Comparison of ENCODE assay signal across 1 cellular context in the genomic region with DNA sequence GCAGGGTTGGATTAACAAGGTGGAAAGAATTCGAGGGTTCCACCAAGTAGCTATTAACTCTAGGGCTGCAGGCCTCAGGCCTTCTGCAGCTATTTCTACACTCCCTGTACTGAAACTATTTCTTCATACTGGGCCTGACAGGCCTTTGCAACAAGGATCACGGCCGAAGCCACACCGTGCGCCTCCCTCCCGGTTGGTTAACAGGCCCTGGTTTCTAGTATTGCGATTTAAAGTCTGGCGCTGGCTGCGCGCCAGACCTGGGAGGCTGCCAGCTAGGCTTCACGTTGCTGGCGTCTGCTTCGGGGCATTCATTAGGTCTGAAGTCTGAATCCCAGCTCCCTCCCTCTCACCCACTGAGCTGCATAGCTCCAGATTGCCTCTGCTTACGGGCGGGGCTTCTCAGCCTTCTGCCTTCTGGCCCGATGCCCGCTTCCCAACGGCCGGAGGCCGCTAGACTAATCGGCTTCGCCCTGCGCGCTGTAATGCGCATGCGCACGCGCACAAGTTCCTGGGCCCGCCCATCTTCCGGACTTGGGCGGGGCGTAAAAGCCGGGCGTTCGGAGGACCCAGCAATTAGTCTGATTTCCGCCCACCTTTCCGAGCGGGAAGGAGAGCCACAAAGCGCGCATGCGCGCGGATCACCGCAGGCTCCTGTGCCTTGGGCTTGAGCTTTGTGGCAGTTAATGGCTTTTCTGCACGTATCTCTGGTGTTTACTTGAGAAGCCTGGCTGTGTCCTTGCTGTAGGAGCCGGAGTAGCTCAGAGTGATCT.
A peak's percentile ranks its signal among the peaks of the same experiment; 100 is the strongest.
TF ChIP-seq lines count a peak whose summit lies in the region.

No MANE protein-coding gene starts in this region.

TF ChIP-seq in K562, 482 proteins besides CTCF, POLR2A, EP300 and RAD21 (continued from another document and continues in another):
- TF ChIP-seq, protein P1, sequence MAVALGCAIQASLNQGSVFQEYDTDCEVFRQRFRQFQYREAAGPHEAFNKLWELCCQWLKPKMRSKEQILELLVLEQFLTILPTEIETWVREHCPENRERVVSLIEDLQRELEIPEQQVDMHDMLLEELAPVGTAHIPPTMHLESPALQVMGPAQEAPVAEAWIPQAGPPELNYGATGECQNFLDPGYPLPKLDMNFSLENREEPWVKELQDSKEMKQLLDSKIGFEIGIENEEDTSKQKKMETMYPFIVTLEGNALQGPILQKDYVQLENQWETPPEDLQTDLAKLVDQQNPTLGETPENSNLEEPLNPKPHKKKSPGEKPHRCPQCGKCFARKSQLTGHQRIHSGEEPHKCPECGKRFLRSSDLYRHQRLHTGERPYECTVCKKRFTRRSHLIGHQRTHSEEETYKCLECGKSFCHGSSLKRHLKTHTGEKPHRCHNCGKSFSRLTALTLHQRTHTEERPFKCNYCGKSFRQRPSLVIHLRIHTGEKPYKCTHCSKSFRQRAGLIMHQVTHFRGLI (CRISPR knock-in tag; IDR thresholded peaks at IDR 0.05): no peak
- TF ChIP-seq CXXC5 (CRISPR knock-in tag; IDR thresholded peaks at IDR 0.05) (peak; percentile 78), IFI16 (CRISPR knock-in tag; IDR thresholded peaks at IDR 0.05) (no peak), ZNF77 (CRISPR knock-in tag; IDR thresholded peaks at IDR 0.05) (no peak), EGR1 (conservative IDR thresholded peaks at IDR 0.05) (peak; percentile 86), FOXM1 (IDR thresholded peaks at IDR 0.05; ENCODE audit: low read depth) (0 out of 2 replicates have a peak, but pooled peaks have one; percentile 34), FOXM1 (CRISPR knock-in tag; IDR thresholded peaks at IDR 0.05; ENCODE audit: low read depth) (no peak), MCM7 (IDR thresholded peaks at IDR 0.05) (no peak), L3MBTL2 (IDR thresholded peaks at IDR 0.05) (peak; percentile 32; the same call in 1 of the 2 replicates), CREM (IDR thresholded peaks at IDR 0.05; ENCODE audit: low read depth) (no peak), GTF2A2 (tag; IDR thresholded peaks at IDR 0.05) (no peak), MAFG (tag; conservative IDR thresholded peaks at IDR 0.05) (no peak), ZBED1 (IDR thresholded peaks at IDR 0.05) (no peak; the same call in 1 of the 2 replicates), ESRRA (IDR thresholded peaks at IDR 0.05; ENCODE audit: borderline replicate concordance, low read depth) (no peak), KLF1 (tag; IDR thresholded peaks at IDR 0.05) (no peak), ESRRB (CRISPR knock-in tag; IDR thresholded peaks at IDR 0.05; ENCODE audit: borderline replicate concordance) (no peak), FOS (IDR thresholded peaks at IDR 0.05; ENCODE audit: extremely low read depth, insufficient read length) (no peak), CBX3 (IDR thresholded peaks at IDR 0.05; ENCODE audit: borderline replicate concordance in 1 of 2, low read length in 2 of 2) (no peak), SMC3 (conservative IDR thresholded peaks at IDR 0.05; ENCODE audit: insufficient read depth, low read depth, low read length) (no peak), CTBP1 (IDR thresholded peaks at IDR 0.05; ENCODE audit: borderline replicate concordance) (peak; percentile 47; the same call in 1 of the 2 replicates), FOXA3 (CRISPR knock-in tag; conservative IDR thresholded peaks at IDR 0.05 in 1 of 2, IDR thresholded peaks at IDR 0.05 in 1 of 2) (no peak; a peak in 1 of 4 replicates), KDM4B (IDR thresholded peaks at IDR 0.05; ENCODE audit: borderline replicate concordance in 2 of 2, low read depth in 1 of 2) (no peak), ZFP36 (IDR thresholded peaks at IDR 0.05; ENCODE audit: low read depth, low read length, partially characterized antibody) (no peak), TBP (optimal IDR thresholded peaks at IDR 0.05; ENCODE audit: low read depth, low read length) (peak; percentile 75), ARNT (IDR thresholded peaks at IDR 0.05) (no peak), PHTF2 (CRISPR knock-in tag; IDR thresholded peaks at IDR 0.05) (no peak), NR3C1 (CRISPR knock-in tag; IDR thresholded peaks at IDR 0.05) (no peak), SMARCE1 (IDR thresholded peaks at IDR 0.05) (no peak), ZNF696 (CRISPR knock-in tag; conservative IDR thresholded peaks at IDR 0.05) (no peak), HNRNPK (IDR thresholded peaks at IDR 0.05; ENCODE audit: low read depth, low read length, poor library complexity, severe bottlenecking) (no peak), ZNF384 (IDR thresholded peaks at IDR 0.05; ENCODE audit: low read depth, low read length) (no peak), TCF7 (IDR thresholded peaks at IDR 0.05; ENCODE audit: borderline replicate concordance) (no peak), ZKSCAN8 (CRISPR knock-in tag; IDR thresholded peaks at IDR 0.05) (no peak), MAFK (IDR thresholded peaks at IDR 0.05; ENCODE audit: low read length) (no peak), TRIM28 (IDR thresholded peaks at IDR 0.05) (no peak)
- TF ChIP-seq, protein P2, sequence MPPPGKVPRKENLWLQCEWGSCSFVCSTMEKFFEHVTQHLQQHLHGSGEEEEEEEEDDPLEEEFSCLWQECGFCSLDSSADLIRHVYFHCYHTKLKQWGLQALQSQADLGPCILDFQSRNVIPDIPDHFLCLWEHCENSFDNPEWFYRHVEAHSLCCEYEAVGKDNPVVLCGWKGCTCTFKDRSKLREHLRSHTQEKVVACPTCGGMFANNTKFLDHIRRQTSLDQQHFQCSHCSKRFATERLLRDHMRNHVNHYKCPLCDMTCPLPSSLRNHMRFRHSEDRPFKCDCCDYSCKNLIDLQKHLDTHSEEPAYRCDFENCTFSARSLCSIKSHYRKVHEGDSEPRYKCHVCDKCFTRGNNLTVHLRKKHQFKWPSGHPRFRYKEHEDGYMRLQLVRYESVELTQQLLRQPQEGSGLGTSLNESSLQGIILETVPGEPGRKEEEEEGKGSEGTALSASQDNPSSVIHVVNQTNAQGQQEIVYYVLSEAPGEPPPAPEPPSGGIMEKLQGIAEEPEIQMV (tag; conservative IDR thresholded peaks at IDR 0.05; ENCODE audit: low read depth): no peak
- TF ChIP-seq, protein P3, sequence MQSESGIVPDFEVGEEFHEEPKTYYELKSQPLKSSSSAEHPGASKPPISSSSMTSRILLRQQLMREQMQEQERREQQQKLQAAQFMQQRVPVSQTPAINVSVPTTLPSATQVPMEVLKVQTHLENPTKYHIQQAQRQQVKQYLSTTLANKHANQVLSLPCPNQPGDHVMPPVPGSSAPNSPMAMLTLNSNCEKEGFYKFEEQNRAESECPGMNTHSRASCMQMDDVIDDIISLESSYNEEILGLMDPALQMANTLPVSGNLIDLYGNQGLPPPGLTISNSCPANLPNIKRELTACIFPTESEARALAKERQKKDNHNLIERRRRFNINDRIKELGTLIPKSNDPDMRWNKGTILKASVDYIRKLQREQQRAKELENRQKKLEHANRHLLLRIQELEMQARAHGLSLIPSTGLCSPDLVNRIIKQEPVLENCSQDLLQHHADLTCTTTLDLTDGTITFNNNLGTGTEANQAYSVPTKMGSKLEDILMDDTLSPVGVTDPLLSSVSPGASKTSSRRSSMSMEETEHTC (IDR thresholded peaks at IDR 0.05): no peak
- TF ChIP-seq, protein P4, sequence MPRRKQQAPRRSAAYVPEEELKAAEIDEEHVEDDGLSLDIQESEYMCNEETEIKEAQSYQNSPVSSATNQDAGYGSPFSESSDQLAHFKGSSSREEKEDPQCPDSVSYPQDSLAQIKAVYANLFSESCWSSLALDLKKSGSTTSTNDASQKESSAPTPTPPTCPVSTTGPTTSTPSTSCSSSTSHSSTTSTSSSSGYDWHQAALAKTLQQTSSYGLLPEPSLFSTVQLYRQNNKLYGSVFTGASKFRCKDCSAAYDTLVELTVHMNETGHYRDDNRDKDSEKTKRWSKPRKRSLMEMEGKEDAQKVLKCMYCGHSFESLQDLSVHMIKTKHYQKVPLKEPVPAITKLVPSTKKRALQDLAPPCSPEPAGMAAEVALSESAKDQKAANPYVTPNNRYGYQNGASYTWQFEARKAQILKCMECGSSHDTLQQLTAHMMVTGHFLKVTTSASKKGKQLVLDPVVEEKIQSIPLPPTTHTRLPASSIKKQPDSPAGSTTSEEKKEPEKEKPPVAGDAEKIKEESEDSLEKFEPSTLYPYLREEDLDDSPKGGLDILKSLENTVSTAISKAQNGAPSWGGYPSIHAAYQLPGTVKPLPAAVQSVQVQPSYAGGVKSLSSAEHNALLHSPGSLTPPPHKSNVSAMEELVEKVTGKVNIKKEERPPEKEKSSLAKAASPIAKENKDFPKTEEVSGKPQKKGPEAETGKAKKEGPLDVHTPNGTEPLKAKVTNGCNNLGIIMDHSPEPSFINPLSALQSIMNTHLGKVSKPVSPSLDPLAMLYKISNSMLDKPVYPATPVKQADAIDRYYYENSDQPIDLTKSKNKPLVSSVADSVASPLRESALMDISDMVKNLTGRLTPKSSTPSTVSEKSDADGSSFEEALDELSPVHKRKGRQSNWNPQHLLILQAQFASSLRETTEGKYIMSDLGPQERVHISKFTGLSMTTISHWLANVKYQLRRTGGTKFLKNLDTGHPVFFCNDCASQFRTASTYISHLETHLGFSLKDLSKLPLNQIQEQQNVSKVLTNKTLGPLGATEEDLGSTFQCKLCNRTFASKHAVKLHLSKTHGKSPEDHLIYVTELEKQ (CRISPR knock-in tag; IDR thresholded peaks at IDR 0.05): no peak
- TF ChIP-seq, protein P5, sequence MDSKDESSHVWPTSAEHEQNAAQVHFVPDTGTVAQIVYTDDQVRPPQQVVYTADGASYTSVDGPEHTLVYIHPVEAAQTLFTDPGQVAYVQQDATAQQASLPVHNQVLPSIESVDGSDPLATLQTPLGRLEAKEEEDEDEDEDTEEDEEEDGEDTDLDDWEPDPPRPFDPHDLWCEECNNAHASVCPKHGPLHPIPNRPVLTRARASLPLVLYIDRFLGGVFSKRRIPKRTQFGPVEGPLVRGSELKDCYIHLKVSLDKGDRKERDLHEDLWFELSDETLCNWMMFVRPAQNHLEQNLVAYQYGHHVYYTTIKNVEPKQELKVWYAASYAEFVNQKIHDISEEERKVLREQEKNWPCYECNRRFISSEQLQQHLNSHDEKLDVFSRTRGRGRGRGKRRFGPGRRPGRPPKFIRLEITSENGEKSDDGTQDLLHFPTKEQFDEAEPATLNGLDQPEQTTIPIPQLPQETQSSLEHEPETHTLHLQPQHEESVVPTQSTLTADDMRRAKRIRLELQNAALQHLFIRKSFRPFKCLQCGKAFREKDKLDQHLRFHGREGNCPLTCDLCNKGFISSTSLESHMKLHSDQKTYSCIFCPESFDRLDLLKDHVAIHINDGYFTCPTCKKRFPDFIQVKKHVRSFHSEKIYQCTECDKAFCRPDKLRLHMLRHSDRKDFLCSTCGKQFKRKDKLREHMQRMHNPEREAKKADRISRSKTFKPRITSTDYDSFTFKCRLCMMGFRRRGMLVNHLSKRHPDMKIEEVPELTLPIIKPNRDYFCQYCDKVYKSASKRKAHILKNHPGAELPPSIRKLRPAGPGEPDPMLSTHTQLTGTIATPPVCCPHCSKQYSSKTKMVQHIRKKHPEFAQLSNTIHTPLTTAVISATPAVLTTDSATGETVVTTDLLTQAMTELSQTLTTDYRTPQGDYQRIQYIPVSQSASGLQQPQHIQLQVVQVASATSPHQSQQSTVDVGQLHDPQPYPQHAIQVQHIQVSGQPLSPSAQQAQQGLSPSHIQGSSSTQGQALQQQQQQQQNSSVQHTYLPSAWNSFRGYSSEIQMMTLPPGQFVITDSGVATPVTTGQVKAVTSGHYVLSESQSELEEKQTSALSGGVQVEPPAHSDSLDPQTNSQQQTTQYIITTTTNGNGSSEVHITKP (IDR thresholded peaks at IDR 0.05; ENCODE audit: partially characterized antibody): no peak
- TF ChIP-seq, protein P6, sequence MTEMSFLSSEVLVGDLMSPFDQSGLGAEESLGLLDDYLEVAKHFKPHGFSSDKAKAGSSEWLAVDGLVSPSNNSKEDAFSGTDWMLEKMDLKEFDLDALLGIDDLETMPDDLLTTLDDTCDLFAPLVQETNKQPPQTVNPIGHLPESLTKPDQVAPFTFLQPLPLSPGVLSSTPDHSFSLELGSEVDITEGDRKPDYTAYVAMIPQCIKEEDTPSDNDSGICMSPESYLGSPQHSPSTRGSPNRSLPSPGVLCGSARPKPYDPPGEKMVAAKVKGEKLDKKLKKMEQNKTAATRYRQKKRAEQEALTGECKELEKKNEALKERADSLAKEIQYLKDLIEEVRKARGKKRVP (CRISPR knock-in tag; IDR thresholded peaks at IDR 0.05): no peak
- TF ChIP-seq, protein P7, sequence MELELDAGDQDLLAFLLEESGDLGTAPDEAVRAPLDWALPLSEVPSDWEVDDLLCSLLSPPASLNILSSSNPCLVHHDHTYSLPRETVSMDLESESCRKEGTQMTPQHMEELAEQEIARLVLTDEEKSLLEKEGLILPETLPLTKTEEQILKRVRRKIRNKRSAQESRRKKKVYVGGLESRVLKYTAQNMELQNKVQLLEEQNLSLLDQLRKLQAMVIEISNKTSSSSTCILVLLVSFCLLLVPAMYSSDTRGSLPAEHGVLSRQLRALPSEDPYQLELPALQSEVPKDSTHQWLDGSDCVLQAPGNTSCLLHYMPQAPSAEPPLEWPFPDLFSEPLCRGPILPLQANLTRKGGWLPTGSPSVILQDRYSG (tag; conservative IDR thresholded peaks at IDR 0.05; ENCODE audit: low read depth): no peak
- TF ChIP-seq, protein P8, sequence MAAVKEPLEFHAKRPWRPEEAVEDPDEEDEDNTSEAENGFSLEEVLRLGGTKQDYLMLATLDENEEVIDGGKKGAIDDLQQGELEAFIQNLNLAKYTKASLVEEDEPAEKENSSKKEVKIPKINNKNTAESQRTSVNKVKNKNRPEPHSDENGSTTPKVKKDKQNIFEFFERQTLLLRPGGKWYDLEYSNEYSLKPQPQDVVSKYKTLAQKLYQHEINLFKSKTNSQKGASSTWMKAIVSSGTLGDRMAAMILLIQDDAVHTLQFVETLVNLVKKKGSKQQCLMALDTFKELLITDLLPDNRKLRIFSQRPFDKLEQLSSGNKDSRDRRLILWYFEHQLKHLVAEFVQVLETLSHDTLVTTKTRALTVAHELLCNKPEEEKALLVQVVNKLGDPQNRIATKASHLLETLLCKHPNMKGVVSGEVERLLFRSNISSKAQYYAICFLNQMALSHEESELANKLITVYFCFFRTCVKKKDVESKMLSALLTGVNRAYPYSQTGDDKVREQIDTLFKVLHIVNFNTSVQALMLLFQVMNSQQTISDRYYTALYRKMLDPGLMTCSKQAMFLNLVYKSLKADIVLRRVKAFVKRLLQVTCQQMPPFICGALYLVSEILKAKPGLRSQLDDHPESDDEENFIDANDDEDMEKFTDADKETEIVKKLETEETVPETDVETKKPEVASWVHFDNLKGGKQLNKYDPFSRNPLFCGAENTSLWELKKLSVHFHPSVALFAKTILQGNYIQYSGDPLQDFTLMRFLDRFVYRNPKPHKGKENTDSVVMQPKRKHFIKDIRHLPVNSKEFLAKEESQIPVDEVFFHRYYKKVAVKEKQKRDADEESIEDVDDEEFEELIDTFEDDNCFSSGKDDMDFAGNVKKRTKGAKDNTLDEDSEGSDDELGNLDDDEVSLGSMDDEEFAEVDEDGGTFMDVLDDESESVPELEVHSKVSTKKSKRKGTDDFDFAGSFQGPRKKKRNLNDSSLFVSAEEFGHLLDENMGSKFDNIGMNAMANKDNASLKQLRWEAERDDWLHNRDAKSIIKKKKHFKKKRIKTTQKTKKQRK (IDR thresholded peaks at IDR 0.05; ENCODE audit: borderline replicate concordance, low read depth, low read length): no peak
- TF ChIP-seq, protein P9, sequence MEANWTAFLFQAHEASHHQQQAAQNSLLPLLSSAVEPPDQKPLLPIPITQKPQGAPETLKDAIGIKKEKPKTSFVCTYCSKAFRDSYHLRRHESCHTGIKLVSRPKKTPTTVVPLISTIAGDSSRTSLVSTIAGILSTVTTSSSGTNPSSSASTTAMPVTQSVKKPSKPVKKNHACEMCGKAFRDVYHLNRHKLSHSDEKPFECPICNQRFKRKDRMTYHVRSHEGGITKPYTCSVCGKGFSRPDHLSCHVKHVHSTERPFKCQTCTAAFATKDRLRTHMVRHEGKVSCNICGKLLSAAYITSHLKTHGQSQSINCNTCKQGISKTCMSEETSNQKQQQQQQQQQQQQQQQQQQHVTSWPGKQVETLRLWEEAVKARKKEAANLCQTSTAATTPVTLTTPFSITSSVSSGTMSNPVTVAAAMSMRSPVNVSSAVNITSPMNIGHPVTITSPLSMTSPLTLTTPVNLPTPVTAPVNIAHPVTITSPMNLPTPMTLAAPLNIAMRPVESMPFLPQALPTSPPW (CRISPR knock-in tag; IDR thresholded peaks at IDR 0.05): peak; percentile 74
